ENCODE assay signal across 18 cellular contexts in the genomic region with DNA sequence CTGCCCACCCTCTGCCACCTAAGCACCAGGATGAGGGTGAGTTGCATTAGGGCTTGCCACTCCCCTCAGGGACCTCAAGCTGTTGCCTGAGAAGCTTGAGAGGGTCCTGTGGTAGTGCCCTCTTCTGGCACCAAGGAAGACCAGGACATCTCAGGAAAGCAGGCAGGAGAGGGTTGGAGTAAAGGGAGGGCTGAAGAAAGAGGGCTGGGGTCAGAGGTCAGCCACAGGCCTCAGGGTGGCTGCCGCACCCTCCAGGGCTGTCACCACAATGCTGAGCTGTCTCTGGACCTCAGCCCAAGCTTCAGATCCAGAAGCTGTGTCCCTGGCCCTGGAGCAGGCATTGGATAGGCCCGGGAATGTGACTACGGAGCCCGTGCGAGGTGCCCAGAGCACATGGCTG. TPM values are rescaled to one million over a fixed set of nuclear protein-coding genes. Genes with fewer than 3 reads are reported as not detected.
A peak's percentile ranks its signal among the peaks of the same experiment; 100 is the strongest.
DNase-seq lines count a peak whose midpoint lies in the region; ATAC-seq, FAIRE-seq and TF ChIP-seq lines count a peak whose summit lies in the region.
"Had no signal": no experiment of that assay in that cellular context is flagged by ENCODE, and none has a peak within 500 bp of the region (broad histone marks: within the 10 kb centered on the region; RNA-seq: fewer than 3 reads in every experiment).

No MANE protein-coding gene starts in this region.

- no peak for TF ChIP-seq RAD21 in K562 (CRISPR knock-in tag; conservative IDR thresholded peaks at IDR 0.05 in 1 of 2, IDR thresholded peaks at IDR 0.05 in 1 of 2)

- H3K27me3 ChIP-seq in BLaER1 (peaks cover 25% of the 10 kb centered on the region), H9 (ENCODE audit: insufficient read depth, low read length) (no peaks in the 10 kb centered on the region), K562 (ENCODE audit: control insufficient read depth in 2 of 2, insufficient read depth in 2 of 2, low read length in 2 of 2) (no peaks in the 10 kb centered on the region)

- H3K4ac ChIP-seq in H9 (ENCODE audit: low read depth, low read length) = no peak overlapping the region

- no peak overlapping the region for H4K5ac ChIP-seq in H9 (ENCODE audit: insufficient read length, low read depth, low read length)

- H3K9me1 ChIP-seq in K562 (ENCODE audit: control insufficient read depth, insufficient read depth, low read length) = no peaks in the 10 kb centered on the region

- no peak overlapping the region for H3K56ac ChIP-seq in H9 (ENCODE audit: insufficient read length, low read depth, low read length)

- no peak overlapping the region for H3K23ac ChIP-seq in H9 (ENCODE audit: insufficient read length, low read depth, low read length)

- H3K4me1 ChIP-seq in BLaER1 = peaks cover 48% of the 10 kb centered on the region
- no peaks in the 10 kb centered on the region for H3K4me1 ChIP-seq in H9 (ENCODE audit: insufficient read depth, low read length)
- H3K4me1 ChIP-seq in K562 (replicated peaks in 1 of 2; ENCODE audit: control insufficient read depth in 2 of 2, insufficient read depth in 2 of 2, low read length in 2 of 2) = peaks cover 8 to 62% of the 10 kb centered on the region in 2 experiments; a peak in 4 of 5 replicates

- intact Hi-C loops in K562 (cut with micrococcal nuclease) = no loop called here

- no TSS peak for BruUV-seq in K562 (replicated peaks; lab: Mats Ljungman, UMichigan)

- H2BK120ac ChIP-seq in H9 (ENCODE audit: low read depth, low read length, poor library complexity, severe bottlenecking) = no peak overlapping the region

- H4K8ac ChIP-seq in H9 (replicated peaks; ENCODE audit: insufficient read length, low read depth, low read length) = no peak overlapping the region

- no peaks in the 10 kb centered on the region for H3K79me1 ChIP-seq in H9 (ENCODE audit: insufficient read depth, low read depth, low read length, poor library complexity, severe bottlenecking)

- no peak overlapping the region for H2BK15ac ChIP-seq in H9 (ENCODE audit: low read depth, low read length)

- H3K4me3 ChIP-seq in BLaER1 = no peak overlapping the region
- H3K4me3 ChIP-seq in K562 = no peak overlapping the region
- H3K4me3 ChIP-seq: GM23338 had no signal

- no peak overlapping the region for H3K14ac ChIP-seq in H9 (ENCODE audit: insufficient read depth, low read length)

- TF ChIP-seq CTCF in H9 (conservative IDR thresholded peaks at IDR 0.05) (no peak), K562 (IDR thresholded peaks at IDR 0.05 in 2 of 3, conservative IDR thresholded peaks at IDR 0.05 in 1 of 3; ENCODE audit: insufficient read depth in 2 of 3, low read depth in 1 of 3, low read length in 3 of 3) (no peak; a peak in 1 of 6 replicates)

- no peak overlapping the region for H2BK12ac ChIP-seq in H9 (ENCODE audit: insufficient read length, low read depth, low read length)

- H4K91ac ChIP-seq in H9 (ENCODE audit: insufficient read length, low read depth, low read length) = no peak overlapping the region

- H3K36me3 Mint-ChIP-seq in H9 (ENCODE audit: insufficient read depth in 1 of 3, low read depth in 3 of 3) = peaks cover 5 to 25% (median 21%) of the 10 kb centered on the region in 3 experiments; a peak in 6 of 7 replicates

- 0 out of 2 replicates have a peak overlapping the region, but pooled peaks have one; percentile 19 for H3K9ac ChIP-seq in BLaER1
- H3K9ac ChIP-seq in H9 (ENCODE audit: extremely low read depth, insufficient read length, low read length) = no peak overlapping the region
- H3K9ac ChIP-seq in K562 (ENCODE audit: insufficient read depth in 1 of 2, low read depth in 2 of 2, low read length in 2 of 2) = peak overlapping the region in 1 of 2 experiments; percentile 83; a peak in 2 of 4 replicates

- POLR2A ChIA-PET in K562 (lab: Yijun Ruan, JAX) = interaction anchor here (1.1 to 1.2 kb wide), 2 partner anchors 18 to 454 kb away, joined by 3 to 4 read pairs; partner anchors contain the start of gene MALAT1

- H4K20me1 ChIP-seq in BLaER1 = peaks cover 60% of the 10 kb centered on the region
- H4K20me1 ChIP-seq in H9 (ENCODE audit: control insufficient read depth, insufficient read depth, insufficient read length) = no peaks in the 10 kb centered on the region
- no peaks in the 10 kb centered on the region; the same call in 1 of the 2 replicates for H4K20me1 ChIP-seq in K562 (replicated peaks; ENCODE audit: control insufficient read depth, insufficient read depth, low read length)

- no peaks in the 10 kb centered on the region for H3K27me3 Mint-ChIP-seq in H9 (ENCODE audit: low read depth)
- H3K27me3 Mint-ChIP-seq: CD4-positive, CD25-positive, alpha-beta regulatory T cell; IgD-negative memory B cell had no signal

- no peak overlapping the region for H3T11ph ChIP-seq in H9 (ENCODE audit: low read length)

- ATAC-seq in K562 = no peak
- ATAC-seq: GM23338, HepG2 had no signal

- CTCF ChIA-PET in K562 (lab: Yijun Ruan, JAX; ENCODE audit: low intra/inter-chr PET ratio) = no interaction called here

- peak overlapping the region in 2 of 3 experiments; percentile 44 to 83; a peak in 2 of 7 replicates for H3K27ac Mint-ChIP-seq in H9
- H3K27ac Mint-ChIP-seq: CD8-positive, alpha-beta memory T cell; GM23338; IgD-negative memory B cell had no signal

- H3K9me3 Mint-ChIP-seq in H9 = no peaks in the 10 kb centered on the region
- H3K9me3 Mint-ChIP-seq: CD4-positive, CD25-positive, alpha-beta regulatory T cell; CD8-positive, alpha-beta memory T cell; GM23338; IgD-negative memory B cell had no signal

- H3K4me1 Mint-ChIP-seq in H9 = peaks cover 9 to 20% of the 10 kb centered on the region in 2 experiments

- no peak overlapping the region for H3K4me3 Mint-ChIP-seq in H9
- H3K4me3 Mint-ChIP-seq: GM23338 had no signal

- H3K27ac ChIP-seq in BLaER1 (no peak overlapping the region; the same call in 1 of the 2 replicates), H9 (ENCODE audit: insufficient read length, low read depth, low read length) (no peak overlapping the region), K562 (ENCODE audit: extremely low read depth, low read depth, low read length) (no peak overlapping the region)

- no peak overlapping the region for H3K18ac ChIP-seq in H9 (ENCODE audit: insufficient read length, low read depth, low read length)

- in situ Hi-C loops in K562 (cut with MboI) = no loop called here

- H3K9me3 ChIP-seq in BLaER1 (no peaks in the 10 kb centered on the region), H9 (ENCODE audit: control insufficient read depth, low read depth, low read length) (no peaks in the 10 kb centered on the region), K562 (replicated peaks; ENCODE audit: control insufficient read depth, insufficient read depth, low read depth, low read length) (no peaks in the 10 kb centered on the region)

- peak; percentile 26 for FAIRE-seq in K562 (lab: Jason Lieb, UNC)
- FAIRE-seq: A204.1, G401.6, HepG2 had no signal

- TF ChIP-seq POLR2A in K562 (conservative IDR thresholded peaks at IDR 0.05) = no peak

- H3K79me2 ChIP-seq in H9 (ENCODE audit: insufficient read depth, low read length) (peaks cover 2% of the 10 kb centered on the region; the same call in 1 of the 2 replicates), K562 (ENCODE audit: control insufficient read depth, insufficient read depth, low read length) (peaks cover 24% of the 10 kb centered on the region)

- TF ChIP-seq EP300 in K562 (IDR thresholded peaks at IDR 0.05; ENCODE audit: low read length) = no peak

- DNase-seq in H9 (no peak), K562 (ENCODE audit: extremely low read depth in 1 of 4, low spot score in 3 of 4) (peak in 3 of 4 experiments; percentile 50 to 56 (median 52)), activated gamma-delta T cell (lab: John Stamatoyannopoulos, UW) (no peak), CD1c-positive myeloid dendritic cell (ENCODE audit: extremely low spot score) (no peak)
- no peak for DNase-seq in stimulated activated CD4-positive, alpha-beta T cell treated with anti-CD3 and anti-CD28 coated beads, Interleukin-1b, Interleukin-23, amount 100 ng/mL, for 48 hours
- DNase-seq: ACHN; CD4-positive, CD25-positive, alpha-beta regulatory T cell; CD8-positive, alpha-beta memory T cell; COR-L47; DMS 273 treated with DMSO at 0.1 percent for 48 hours; DMS53; KG1 had no signal

- H3K36me3 ChIP-seq in BLaER1 (peaks cover 38% of the 10 kb centered on the region), K562 (ENCODE audit: control insufficient read depth, insufficient read depth, low read length) (peaks cover 27% of the 10 kb centered on the region; the same call in 2 of the 3 replicates)

- H2AFZ ChIP-seq in H9 (ENCODE audit: low read length) = no peak overlapping the region
- H2AFZ ChIP-seq in K562 (ENCODE audit: low read depth, low read length) = no peak overlapping the region
- H2AFZ ChIP-seq: GM23338 had no signal

- H3K23me2 ChIP-seq in H9 (ENCODE audit: insufficient read length, low read depth, low read length, poor library complexity, severe bottlenecking) = peaks cover 4% of the 10 kb centered on the region

- H3K4me2 ChIP-seq in BLaER1 (peak overlapping the region; percentile 52), H9 (ENCODE audit: insufficient read depth, insufficient read length, low read length) (no peak overlapping the region), K562 (ENCODE audit: insufficient read depth, low read length) (no peak overlapping the region)
- H3K4me2 ChIP-seq: GM23338 had no signal

- no peak overlapping the region for H2BK20ac ChIP-seq in H9 (ENCODE audit: low read depth, low read length, poor library complexity, severe bottlenecking)

- H2BK5ac ChIP-seq in H9 (ENCODE audit: insufficient read length, low read length) = no peak overlapping the region

- no peak overlapping the region for H2AK5ac ChIP-seq in H9 (ENCODE audit: insufficient read length, low read length)

- WGBS in H9 (ENCODE audit: extremely low coverage, insufficient read length, low lambda C conversion rate) = no CpG with 5 or more reads among the region's 5 CpGs
- WGBS in K562 (ENCODE audit: insufficient coverage, low coverage, missing lambda C conversion rate) = 72% methylated on average over 5 of the region's 5 CpGs

RNA-seq across cellular contexts. Expression of gene SAC3D1, which starts 4.1 kb away (rescaled TPM):
- total RNA-seq in H9 (2021) = 20.7 and 21.9 TPM in 2 replicates
- 3.9 and 9.1 TPM in 2 replicates for total RNA-seq in K562 (2011; cell fraction: chromatin; rRNA removed; ENCODE audit: low replicate concordance)
- 11.5 and 16.6 TPM in 2 replicates for total RNA-seq in K562 (2011; cell fraction: nucleolus; rRNA removed)
- 7.3 and 7.9 TPM in 2 replicates for total RNA-seq in K562 (2011; cell fraction: nucleoplasm; rRNA removed)
- total RNA-seq in K562 (2014; rRNA removed) = 21.2 and 27.0 TPM in 2 replicates
- total RNA-seq in K562 (2014; rRNA removed; fragmentation: Illumina TruSeq; extraction: Trizol) = 2.4 and 5.1 TPM in 2 replicates
- 14.8 and 17.0 TPM in 2 replicates for total RNA-seq in K562 (2015; rRNA removed; fragmentation: Illumina TruSeq; extraction: Trizol)
- 35.2 and 35.7 TPM in 2 replicates for total RNA-seq in K562 (2021)
- polyA plus RNA-seq in K562 (2011; rRNA removed) = 5.8 and 7.6 TPM in 2 replicates
- 13.3 and 46.2 TPM in 2 replicates for polyA plus RNA-seq in K562 (2011; cell fraction: cytosol; rRNA removed)
- polyA plus RNA-seq in K562 (2011; cell fraction: nucleus; rRNA removed) = 9.3 and 12.1 TPM in 2 replicates
- polyA plus RNA-seq in K562 (2012) = 19.9 and 22.1 TPM in 2 replicates
- polyA plus RNA-seq in K562 (2014; fragmentation: Illumina TruSeq; extraction: Trizol) = 4.0 and 9.0 TPM in 2 replicates
- polyA plus RNA-seq in K562 (2014; fragmentation: Nextera tagmentation; extraction: Ambion mirVana) = under 1 TPM; 0.20 to 0.80 TPM
- polyA plus RNA-seq in K562 (2014; rRNA removed) = 23.8 and 25.4 TPM in 2 replicates
- 5.2 TPM in 2 replicates for polyA minus RNA-seq in K562 (2011; rRNA and poly(A)+ RNA removed)
- 11.6 and 16.2 TPM in 2 replicates for polyA minus RNA-seq in K562 (2011; cell fraction: cytosol; rRNA and poly(A)+ RNA removed)
- 2.8 and 4.6 TPM in 2 replicates for polyA minus RNA-seq in K562 (2011; cell fraction: nucleus; rRNA and poly(A)+ RNA removed)

RNA-seq across cellular contexts. Expression of gene NAALADL1, which starts 13.3 kb away (rescaled TPM):
- total RNA-seq in H9 (2021) (1.0 and 1.2 TPM in 2 replicates), K562 (2014; rRNA removed) (0.16 TPM in 1 of 2 replicates, not detected in the other), K562 (2014; rRNA removed; fragmentation: Illumina TruSeq; extraction: Trizol) (not detected in 2 replicates), K562 (2015; rRNA removed; fragmentation: Illumina TruSeq; extraction: Trizol) (0.07 TPM in 1 of 2 replicates, not detected in the other), K562 (2021) (0.22 and 0.38 TPM in 2 replicates)
- total RNA-seq in K562 (2011; cell fraction: chromatin; rRNA removed; ENCODE audit: low replicate concordance) = 0.53 and 3.3 TPM in 2 replicates
- total RNA-seq in K562 (2011; cell fraction: nucleolus; rRNA removed) = 0.53 and 1.8 TPM in 2 replicates
- 0.73 TPM in 1 of 2 replicates, not detected in the other for total RNA-seq in K562 (2011; cell fraction: nucleoplasm; rRNA removed)
- polyA plus RNA-seq in K562 (2011; rRNA removed) (0.06 and 0.16 TPM in 2 replicates), K562 (2014; fragmentation: Illumina TruSeq; extraction: Trizol) (0.27 and 0.29 TPM in 2 replicates), K562 (2014; fragmentation: Nextera tagmentation; extraction: Ambion mirVana) (not detected), K562 (2014; rRNA removed) (0.07 and 0.72 TPM in 2 replicates)
- 0.19 and 0.24 TPM in 2 replicates for polyA plus RNA-seq in K562 (2011; cell fraction: cytosol; rRNA removed)
- polyA plus RNA-seq in K562 (2011; cell fraction: nucleus; rRNA removed) = 1.5 and 2.6 TPM in 2 replicates
- 0.40 and 1.3 TPM in 2 replicates for polyA plus RNA-seq in K562 (2012)
- 0.06 TPM in 1 of 2 replicates, not detected in the other for polyA minus RNA-seq in K562 (2011; rRNA and poly(A)+ RNA removed)
- not detected in 2 replicates for polyA minus RNA-seq in K562 (2011; cell fraction: cytosol; rRNA and poly(A)+ RNA removed)
- 0.27 TPM in 1 of 2 replicates, not detected in the other for polyA minus RNA-seq in K562 (2011; cell fraction: nucleus; rRNA and poly(A)+ RNA removed)

RNA-seq across cellular contexts. Expression of gene SNX15, which starts 17.8 kb away (rescaled TPM):
- total RNA-seq in H9 (2021) (24.3 and 25.7 TPM in 2 replicates), K562 (2014; rRNA removed) (18.3 and 33.3 TPM in 2 replicates), K562 (2014; rRNA removed; fragmentation: Illumina TruSeq; extraction: Trizol) (6.9 and 8.3 TPM in 2 replicates), K562 (2015; rRNA removed; fragmentation: Illumina TruSeq; extraction: Trizol) (14.9 and 15.2 TPM in 2 replicates), K562 (2021) (21.3 and 27.8 TPM in 2 replicates)
- 4.7 and 12.8 TPM in 2 replicates for total RNA-seq in K562 (2011; cell fraction: chromatin; rRNA removed; ENCODE audit: low replicate concordance)
- 7.2 and 8.0 TPM in 2 replicates for total RNA-seq in K562 (2011; cell fraction: nucleolus; rRNA removed)
- 6.2 and 10.2 TPM in 2 replicates for total RNA-seq in K562 (2011; cell fraction: nucleoplasm; rRNA removed)
- polyA plus RNA-seq in K562 (2011; rRNA removed) (4.5 and 13.3 TPM in 2 replicates), K562 (2014; fragmentation: Illumina TruSeq; extraction: Trizol) (20.1 and 24.7 TPM in 2 replicates), K562 (2014; fragmentation: Nextera tagmentation; extraction: Ambion mirVana) (1 to 10 TPM; 1.8 to 2.8 TPM), K562 (2014; rRNA removed) (18.2 and 19.5 TPM in 2 replicates)
- polyA plus RNA-seq in K562 (2011; cell fraction: cytosol; rRNA removed) = 14.2 and 17.5 TPM in 2 replicates
- 8.0 and 14.9 TPM in 2 replicates for polyA plus RNA-seq in K562 (2011; cell fraction: nucleus; rRNA removed)
- 20.3 and 31.1 TPM in 2 replicates for polyA plus RNA-seq in K562 (2012)
- polyA minus RNA-seq in K562 (2011; rRNA and poly(A)+ RNA removed) = 1.9 and 3.4 TPM in 2 replicates
- polyA minus RNA-seq in K562 (2011; cell fraction: cytosol; rRNA and poly(A)+ RNA removed) = 12.6 and 14.8 TPM in 2 replicates
- polyA minus RNA-seq in K562 (2011; cell fraction: nucleus; rRNA and poly(A)+ RNA removed) = 2.3 and 4.2 TPM in 2 replicates

RNA-seq across cellular contexts. Expression of gene ARL2, which starts 31.1 kb away (rescaled TPM):
- total RNA-seq in H9 (2021) = 200 and 203 TPM in 2 replicates
- 9.7 and 25.1 TPM in 2 replicates for total RNA-seq in K562 (2011; cell fraction: chromatin; rRNA removed; ENCODE audit: low replicate concordance)
- total RNA-seq in K562 (2011; cell fraction: nucleolus; rRNA removed) = 32.9 and 34.2 TPM in 2 replicates
- total RNA-seq in K562 (2011; cell fraction: nucleoplasm; rRNA removed) = 26.7 and 29.8 TPM in 2 replicates
- 141 and 204 TPM in 2 replicates for total RNA-seq in K562 (2014; rRNA removed)
- 39.9 and 48.4 TPM in 2 replicates for total RNA-seq in K562 (2014; rRNA removed; fragmentation: Illumina TruSeq; extraction: Trizol)
- total RNA-seq in K562 (2015; rRNA removed; fragmentation: Illumina TruSeq; extraction: Trizol) = 88.1 and 90.6 TPM in 2 replicates
- 101 and 112 TPM in 2 replicates for total RNA-seq in K562 (2021)
- polyA plus RNA-seq in K562 (2011; rRNA removed) = 114 and 171 TPM in 2 replicates
- polyA plus RNA-seq in K562 (2011; cell fraction: cytosol; rRNA removed) = 207 and 325 TPM in 2 replicates
- polyA plus RNA-seq in K562 (2011; cell fraction: nucleus; rRNA removed) = 69.0 and 81.0 TPM in 2 replicates
- polyA plus RNA-seq in K562 (2012) = 121 and 156 TPM in 2 replicates
- polyA plus RNA-seq in K562 (2014; fragmentation: Illumina TruSeq; extraction: Trizol) = 92.2 and 138 TPM in 2 replicates
- polyA plus RNA-seq in K562 (2014; fragmentation: Nextera tagmentation; extraction: Ambion mirVana) = 10 to 100 TPM in 1 of 2 experiments, 1 to 10 TPM in 1; 5.7 to 32.6 TPM
- polyA plus RNA-seq in K562 (2014; rRNA removed) = 154 and 169 TPM in 2 replicates
- 33.6 and 35.6 TPM in 2 replicates for polyA minus RNA-seq in K562 (2011; rRNA and poly(A)+ RNA removed)
- polyA minus RNA-seq in K562 (2011; cell fraction: cytosol; rRNA and poly(A)+ RNA removed) = 46.1 and 90.9 TPM in 2 replicates
- polyA minus RNA-seq in K562 (2011; cell fraction: nucleus; rRNA and poly(A)+ RNA removed) = 9.3 and 19.7 TPM in 2 replicates

RNA-seq across cellular contexts. Expression of gene CDCA5, which starts 38.8 kb away (rescaled TPM):
- total RNA-seq in H9 (2021) (93.9 and 94.8 TPM in 2 replicates), K562 (2014; rRNA removed) (64.6 and 70.3 TPM in 2 replicates), K562 (2014; rRNA removed; fragmentation: Illumina TruSeq; extraction: Trizol) (48.2 and 50.0 TPM in 2 replicates), K562 (2015; rRNA removed; fragmentation: Illumina TruSeq; extraction: Trizol) (66.1 and 68.2 TPM in 2 replicates), K562 (2021) (89.9 and 94.3 TPM in 2 replicates)
- 44.4 and 82.3 TPM in 2 replicates for total RNA-seq in K562 (2011; cell fraction: chromatin; rRNA removed; ENCODE audit: low replicate concordance)
- 55.5 and 58.2 TPM in 2 replicates for total RNA-seq in K562 (2011; cell fraction: nucleolus; rRNA removed)
- total RNA-seq in K562 (2011; cell fraction: nucleoplasm; rRNA removed) = 49.6 and 60.0 TPM in 2 replicates
- polyA plus RNA-seq in K562 (2011; rRNA removed) (50.5 and 51.8 TPM in 2 replicates), K562 (2014; fragmentation: Illumina TruSeq; extraction: Trizol) (83.2 and 85.1 TPM in 2 replicates), K562 (2014; fragmentation: Nextera tagmentation; extraction: Ambion mirVana) (10 to 100 TPM; 18.9 to 25.5 TPM), K562 (2014; rRNA removed) (85.2 and 86.6 TPM in 2 replicates)
- 51.8 and 53.4 TPM in 2 replicates for polyA plus RNA-seq in K562 (2011; cell fraction: cytosol; rRNA removed)
- polyA plus RNA-seq in K562 (2011; cell fraction: nucleus; rRNA removed) = 63.3 and 73.2 TPM in 2 replicates
- polyA plus RNA-seq in K562 (2012) = 60.2 and 62.5 TPM in 2 replicates
- polyA minus RNA-seq in K562 (2011; rRNA and poly(A)+ RNA removed) = 30.9 and 32.5 TPM in 2 replicates
- 23.9 and 30.4 TPM in 2 replicates for polyA minus RNA-seq in K562 (2011; cell fraction: cytosol; rRNA and poly(A)+ RNA removed)
- polyA minus RNA-seq in K562 (2011; cell fraction: nucleus; rRNA and poly(A)+ RNA removed) = 20.5 and 31.7 TPM in 2 replicates

Comparison
In these comparisons a context has a peak if more than half of its experiments do, and no peak if none do; other contexts are left out.
1. DNase-seq: peak in K562 (3 of 4); none in H9 (single experiment), stimulated activated CD4-positive, alpha-beta T cell treated with anti-CD3 and anti-CD28 coated beads, Interleukin-1b, Interleukin-23, amount 100 ng/mL, for 48 hours (single experiment), activated gamma-delta T cell (single experiment) and CD1c-positive myeloid dendritic cell (single experiment).